Comparison of ENCODE assay signal across 2 cellular contexts in genomic region chr11:33013706-33014105, GRCh38.
TF ChIP-seq lines count a peak whose summit lies in the region.

No MANE protein-coding gene starts in this region.

TF ChIP-seq in IMR-90, 13 proteins besides CTCF, POLR2A, EP300 and RAD21:
- peak; percentile 70 for TF ChIP-seq CEBPB (IDR thresholded peaks at IDR 0.05; ENCODE audit: low read depth, low read length)
- no peak for TF ChIP-seq CHD1 (IDR thresholded peaks at IDR 0.05; ENCODE audit: low read depth, low read length)

TF ChIP-seq in liver, 16 proteins besides CTCF, POLR2A, EP300 and RAD21:
- no peak for TF ChIP-seq FOXA2 (IDR thresholded peaks at IDR 0.05)
- no peak for TF ChIP-seq ATF3 (IDR thresholded peaks at IDR 0.05)
- TF ChIP-seq HNF4A (conservative IDR thresholded peaks at IDR 0.05): peak; percentile 31 to 49
- peak; percentile 42 for TF ChIP-seq YY1 (IDR thresholded peaks at IDR 0.05)
- TF ChIP-seq, protein P1, sequence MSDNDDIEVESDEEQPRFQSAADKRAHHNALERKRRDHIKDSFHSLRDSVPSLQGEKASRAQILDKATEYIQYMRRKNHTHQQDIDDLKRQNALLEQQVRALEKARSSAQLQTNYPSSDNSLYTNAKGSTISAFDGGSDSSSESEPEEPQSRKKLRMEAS (IDR thresholded peaks at IDR 0.05): no peak
- peak; percentile 5 for TF ChIP-seq SP1 (IDR thresholded peaks at IDR 0.05)
- TF ChIP-seq EGR1 (IDR thresholded peaks at IDR 0.05; ENCODE audit: low read depth in 2 of 2): no peak
- TF ChIP-seq RXRA (IDR thresholded peaks at IDR 0.05): peak in 1 of 2 donors; percentile 29
